In the genomic region with DNA sequence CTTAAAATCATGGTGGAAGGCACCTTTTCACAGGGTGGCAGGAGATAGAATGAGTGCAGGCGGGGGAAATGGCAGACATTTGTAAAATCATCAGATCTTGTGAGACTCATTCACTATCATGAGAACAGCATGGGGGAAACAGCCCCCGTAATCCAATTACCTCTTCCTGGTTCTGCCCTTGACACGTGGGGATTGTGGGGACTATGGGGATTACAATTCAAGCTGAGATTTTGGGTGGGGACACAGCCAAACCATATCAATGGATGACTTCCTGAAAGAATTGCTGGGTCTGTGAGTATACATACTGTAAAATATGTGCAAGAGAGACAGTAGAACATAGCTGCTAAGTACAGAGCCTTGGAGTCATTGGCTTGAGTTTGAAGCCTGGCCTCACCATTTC, we compare ENCODE assay signal across 19 cellular contexts. TPM values are rescaled to one million over a fixed set of nuclear protein-coding genes. Genes with fewer than 3 reads are reported as not detected.
DNase-seq lines count a peak whose midpoint lies in the region; ATAC-seq and TF ChIP-seq lines count a peak whose summit lies in the region.
"Had no signal": no experiment of that assay in that cellular context is flagged by ENCODE, and none has a peak within 500 bp of the region (broad histone marks: within the 10 kb centered on the region; RNA-seq: fewer than 3 reads in every experiment).

No MANE protein-coding gene starts in this region.

- H3K4me1 Mint-ChIP-seq in activated CD4-positive, alpha-beta T cell treated with anti-CD3 and anti-CD28 coated beads, Interleukin-2, amount 10 ng/mL, durations not matched to agents 24 days and 14 days, result no peaks in the 10 kb centered on the region
- H3K4me1 Mint-ChIP-seq in chondrocyte (ENCODE audit: low read depth), result peaks cover 39% of the 10 kb centered on the region
- H3K4me1 Mint-ChIP-seq in effector memory CD8-positive, alpha-beta T cell (ENCODE audit: low read depth in 2 of 2), result no peaks in the 10 kb centered on the region

- H2AFZ ChIP-seq in IMR-90 (replicated peaks; ENCODE audit: low read length, poor library complexity), result no peak overlapping the region

- intact Hi-C loops in activated CD4-positive, alpha-beta T cell treated with anti-CD3 and anti-CD28 coated beads, Interleukin-2, amount 10 ng/mL, durations not matched to agents 24 days and 14 days (cut with micrococcal nuclease), result no loop called here
- intact Hi-C loops in IMR-90 (cut with micrococcal nuclease), result loop anchor here (5.0 kb wide), 1 partner anchor 36 kb away; no protein-coding TSS in a partner anchor

- no peaks in the 10 kb centered on the region for H3K27me3 Mint-ChIP-seq in activated CD4-positive, alpha-beta T cell treated with anti-CD3 and anti-CD28 coated beads, Interleukin-2, amount 10 ng/mL, durations not matched to agents 24 days and 14 days
- H3K27me3 Mint-ChIP-seq in chondrocyte (ENCODE audit: low read depth), result no peaks in the 10 kb centered on the region
- H3K27me3 Mint-ChIP-seq in effector memory CD8-positive, alpha-beta T cell, result peaks cover 0 to 5% of the 10 kb centered on the region in 2 donors
- H3K27me3 Mint-ChIP-seq: B cell had no signal

- WGBS in IMR-90 (ENCODE audit: extremely low coverage in 2 of 2, insufficient read length in 1 of 2), 2 experiments, result no CpG with 5 or more reads among the region's 3 CpGs
- WGBS in mesendoderm (ENCODE audit: extremely low coverage, insufficient coverage, low lambda C conversion rate), result no CpG with 5 or more reads among the region's 3 CpGs

- H4K20me1 ChIP-seq in IMR-90 (ENCODE audit: insufficient read depth, low read length), result no peaks in the 10 kb centered on the region

- H4K91ac ChIP-seq in IMR-90 (ENCODE audit: insufficient read depth, low read depth, low read length), result no peak overlapping the region

- H3K27ac Mint-ChIP-seq in activated CD4-positive, alpha-beta T cell treated with anti-CD3 and anti-CD28 coated beads, Interleukin-2, amount 10 ng/mL, durations not matched to agents 24 days and 14 days, result no peak overlapping the region
- H3K27ac Mint-ChIP-seq in chondrocyte (ENCODE audit: unreplicated experiment), result peak overlapping the region; percentile 8
- no peak overlapping the region for H3K27ac Mint-ChIP-seq in effector memory CD8-positive, alpha-beta T cell
- H3K27ac Mint-ChIP-seq: B cell; CD8-positive, alpha-beta T cell had no signal

- H2BK5ac ChIP-seq in IMR-90 (ENCODE audit: low read depth, low read length, poor library complexity, severe bottlenecking) (no peak overlapping the region), mesendoderm (ENCODE audit: low read length) (no peak overlapping the region)

- ATAC-seq in IMR-90 (ENCODE audit: low read depth), result no peak
- ATAC-seq in effector memory CD8-positive, alpha-beta T cell (replicated peaks), result no peak
- ATAC-seq: CD8-positive, alpha-beta T cell; HCT116 had no signal

- H3K36me3 ChIP-seq in IMR-90 (ENCODE audit: control insufficient read depth, insufficient read depth, low read length), result no peaks in the 10 kb centered on the region
- no peaks in the 10 kb centered on the region for H3K36me3 ChIP-seq in mesendoderm (ENCODE audit: control insufficient read depth, insufficient read depth, low read length)

- H3K18ac ChIP-seq in IMR-90 (ENCODE audit: low read depth, low read length) (peak overlapping the region; percentile 31; the same call in 1 of the 2 replicates), mesendoderm (ENCODE audit: low read length) (no peak overlapping the region)

- TF ChIP-seq RAD21 in IMR-90 (IDR thresholded peaks at IDR 0.05; ENCODE audit: low read length), result no peak

- H3K27ac ChIP-seq in IMR-90 (ENCODE audit: insufficient read depth, low read length) (no peak overlapping the region), mesendoderm (ENCODE audit: low read depth, low read length) (no peak overlapping the region)
- H3K27ac ChIP-seq: BLaER1 treated with 17β-estradiol and CSF1 and Interleukin-3, amounts not matched to agents 10 nM and 100 nM; HL-60 had no signal

- CTCF ChIA-PET in IMR-90 (lab: Yijun Ruan, JAX), result no interaction called here

- no peak overlapping the region for H2AK9ac ChIP-seq in IMR-90 (replicated peaks; ENCODE audit: low read depth, low read length, poor library complexity)

- BruUV-seq in IMR-90 (replicated peaks; lab: Mats Ljungman, UMichigan), result no TSS peak

- in situ Hi-C loops in IMR-90 (cut with MboI; ENCODE audit: low sequenced_read_pairs), result no loop called here

- H3K9me1 ChIP-seq in IMR-90 (ENCODE audit: insufficient read depth, low read length), result peaks cover 5% of the 10 kb centered on the region; the same call in 1 of the 2 replicates

- no peaks in the 10 kb centered on the region for H3K79me1 ChIP-seq in IMR-90 (ENCODE audit: low read depth in 1 of 2, low read length in 2 of 2)
- peaks cover 4% of the 10 kb centered on the region for H3K79me1 ChIP-seq in mesendoderm (ENCODE audit: low read length)

- H3K4me3 ChIP-seq in IMR-90 (ENCODE audit: insufficient read depth, low read depth, low read length), result no peak overlapping the region
- H3K4me3 ChIP-seq in mesendoderm (ENCODE audit: low read length), result no peak overlapping the region
- H3K4me3 ChIP-seq: BLaER1 treated with 17β-estradiol and CSF1 and Interleukin-3, amounts not matched to agents 10 nM and 100 nM had no signal

- no peaks in the 10 kb centered on the region for H3K27me3 ChIP-seq in IMR-90 (ENCODE audit: control insufficient read depth, insufficient read depth, low read length)
- H3K27me3 ChIP-seq in mesendoderm (ENCODE audit: insufficient read depth, low read length, poor library complexity), result no peaks in the 10 kb centered on the region
- H3K27me3 ChIP-seq: BLaER1 treated with 17β-estradiol and CSF1 and Interleukin-3, amounts not matched to agents 10 nM and 100 nM had no signal

- H2BK15ac ChIP-seq in IMR-90 (ENCODE audit: low read depth, low read length), result no peak overlapping the region
- no peak overlapping the region for H2BK15ac ChIP-seq in mesendoderm (replicated peaks; ENCODE audit: low read depth)

- H3K4me3 Mint-ChIP-seq in activated CD4-positive, alpha-beta T cell treated with anti-CD3 and anti-CD28 coated beads, Interleukin-2, amount 10 ng/mL, durations not matched to agents 24 days and 14 days, result no peak overlapping the region
- H3K4me3 Mint-ChIP-seq in chondrocyte (ENCODE audit: unreplicated experiment), result no peak overlapping the region
- H3K4me3 Mint-ChIP-seq in effector memory CD8-positive, alpha-beta T cell, result no peak overlapping the region
- H3K4me3 Mint-ChIP-seq: B cell; CD8-positive, alpha-beta T cell had no signal

- H3K36me3 Mint-ChIP-seq in activated CD4-positive, alpha-beta T cell treated with anti-CD3 and anti-CD28 coated beads, Interleukin-2, amount 10 ng/mL, durations not matched to agents 24 days and 14 days (ENCODE audit: low read depth), result no peaks in the 10 kb centered on the region
- no peaks in the 10 kb centered on the region for H3K36me3 Mint-ChIP-seq in chondrocyte (ENCODE audit: low read depth)
- no peaks in the 10 kb centered on the region for H3K36me3 Mint-ChIP-seq in effector memory CD8-positive, alpha-beta T cell (ENCODE audit: insufficient read depth)
- H3K36me3 Mint-ChIP-seq: CD8-positive, alpha-beta T cell had no signal

- H3K4ac ChIP-seq in IMR-90 (ENCODE audit: low read depth, low read length) (no peak overlapping the region), mesendoderm (ENCODE audit: low read depth, low read length) (no peak overlapping the region)

- H2BK120ac ChIP-seq in IMR-90 (ENCODE audit: low read depth, low read length) (no peak overlapping the region), mesendoderm (ENCODE audit: low read depth, low read length) (no peak overlapping the region)

- peaks cover 7% of the 10 kb centered on the region for H3K79me2 ChIP-seq in mesendoderm (ENCODE audit: control insufficient read depth, insufficient read depth, low read length)

- H3K9ac ChIP-seq in IMR-90 (ENCODE audit: low read depth, low read length) (no peak overlapping the region), mesendoderm (ENCODE audit: low read length) (no peak overlapping the region)
- H3K9ac ChIP-seq: BLaER1 treated with 17β-estradiol and CSF1 and Interleukin-3, amounts not matched to agents 10 nM and 100 nM had no signal

- H3K9me3 ChIP-seq in IMR-90 (ENCODE audit: control insufficient read depth, insufficient read depth, low read length), result no peaks in the 10 kb centered on the region

- DNase-seq in activated CD4-positive, alpha-beta T cell treated with anti-CD3 and anti-CD28 coated beads, Interleukin-2, amount 10 ng/mL, durations not matched to agents 24 days and 14 days, result peak; percentile 14
- no peak for DNase-seq in activated CD4-positive, alpha-beta T cell treated with anti-CD3 and anti-CD28 coated beads, Interleukin-2, amount 50 U/mL, for 4 hours
- DNase-seq in IMR-90, result no peak
- DNase-seq in chondrocyte (ENCODE audit: low spot score), result no peak
- DNase-seq in mesendoderm, result peak; percentile 37
- DNase-seq in activated naive CD4-positive, alpha-beta T cell (lab: John Stamatoyannopoulos, UW), result no peak
- DNase-seq in T-helper 2 cell, result no peak
- no peak for DNase-seq in effector memory CD8-positive, alpha-beta T cell
- DNase-seq: 8988T; Calu3; CD8-positive, alpha-beta T cell; DMS79 treated with DMSO at 0.1 percent for 48 hours; GF-D8; GOT3; H7 had no signal

- TF ChIP-seq CTCF in IMR-90 (conservative IDR thresholded peaks at IDR 0.05; ENCODE audit: low read depth, low read length) (no peak), chondrocyte (IDR thresholded peaks at IDR 0.05) (no peak)

- H4K5ac ChIP-seq in IMR-90 (ENCODE audit: low read depth, low read length) (no peak overlapping the region), mesendoderm (ENCODE audit: low read length) (no peak overlapping the region)

- H2AK5ac ChIP-seq in IMR-90 (ENCODE audit: low read depth, low read length) (peak overlapping the region; percentile 21; the same call in 1 of the 2 replicates), mesendoderm (ENCODE audit: low read length) (no peak overlapping the region)

- no peak overlapping the region for H3K14ac ChIP-seq in IMR-90 (replicated peaks; ENCODE audit: low read depth, low read length)

- POLR2A ChIA-PET in IMR-90 (lab: Charles Lee; ENCODE audit: unreplicated experiment), result no interaction called here

- H3K4me2 ChIP-seq in IMR-90 (ENCODE audit: low read depth, low read length) (no peak overlapping the region), mesendoderm (ENCODE audit: low read length) (no peak overlapping the region)
- H3K4me2 ChIP-seq: BLaER1 treated with 17β-estradiol and CSF1 and Interleukin-3, amounts not matched to agents 10 nM and 100 nM had no signal

- dilution Hi-C loops in IMR-90 (cut with HindIII; ENCODE audit: low sequenced_read_pairs, unreplicated experiment), result no loop called here

- peaks cover 3% of the 10 kb centered on the region for H3K4me1 ChIP-seq in IMR-90 (ENCODE audit: control insufficient read depth, insufficient read depth, low read length)
- peaks cover 3% of the 10 kb centered on the region for H3K4me1 ChIP-seq in mesendoderm (ENCODE audit: control insufficient read depth, low read depth, low read length)

- H3K56ac ChIP-seq in IMR-90 (ENCODE audit: extremely low read depth, insufficient read depth, low read length) (no peak overlapping the region; the same call in 1 of the 2 replicates), mesendoderm (ENCODE audit: low read length) (no peak overlapping the region)

- H4K8ac ChIP-seq in IMR-90 (ENCODE audit: low read depth in 2 of 2, low read length in 2 of 2) (no peak overlapping the region), mesendoderm (ENCODE audit: low read depth, low read length) (no peak overlapping the region)

- no peak overlapping the region for H3K23ac ChIP-seq in IMR-90 (ENCODE audit: low read depth, low read length)
- H3K23ac ChIP-seq in mesendoderm (ENCODE audit: low read length), result no peak overlapping the region

- TF ChIP-seq POLR2A in IMR-90 (IDR thresholded peaks at IDR 0.05; ENCODE audit: low read depth, low read length), result no peak

- peaks cover 6% of the 10 kb centered on the region for H3K9me3 Mint-ChIP-seq in activated CD4-positive, alpha-beta T cell treated with anti-CD3 and anti-CD28 coated beads, Interleukin-2, amount 10 ng/mL, durations not matched to agents 24 days and 14 days
- no peaks in the 10 kb centered on the region for H3K9me3 Mint-ChIP-seq in chondrocyte (ENCODE audit: low read depth)
- no peaks in the 10 kb centered on the region for H3K9me3 Mint-ChIP-seq in effector memory CD8-positive, alpha-beta T cell
- H3K9me3 Mint-ChIP-seq: CD8-positive, alpha-beta T cell had no signal

- no peak overlapping the region for H2BK20ac ChIP-seq in IMR-90 (ENCODE audit: low read depth, low read length)

RNA-seq across cellular contexts. Expression of gene KIAA1958, which starts 47.0 kb away (rescaled TPM):
- 9.8 and 10.6 TPM in 2 replicates for total RNA-seq in activated CD4-positive, alpha-beta T cell treated with anti-CD3 and anti-CD28 coated beads, Interleukin-2, amount 10 ng/mL, durations not matched to agents 24 days and 14 days
- 1.4 and 1.8 TPM in 2 replicates for total RNA-seq in IMR-90 (2012; rRNA removed)
- polyA plus RNA-seq in IMR-90 (2012; rRNA removed), result 0.65 and 0.75 TPM in 2 replicates
- 0.37 and 0.41 TPM in 2 replicates for polyA plus RNA-seq in IMR-90 (2012; cell fraction: cytosol; rRNA removed)
- 0.61 and 0.91 TPM in 2 replicates for polyA plus RNA-seq in IMR-90 (2012; cell fraction: nucleus; rRNA removed; ENCODE audit: low replicate concordance)
- total RNA-seq in chondrocyte, result 3.1 to 4.4 TPM (median 3.8 TPM) in 3 replicates
- polyA plus RNA-seq in mesendoderm (2013, experiment 1 of 2), result 10.2 TPM
- polyA plus RNA-seq in mesendoderm (2013, experiment 2 of 2), result 10.3 TPM

Comparison
In these comparisons a context has a peak if more than half of its experiments do, and no peak if none do; other contexts are left out.
1. DNase-seq: peak in activated CD4-positive, alpha-beta T cell treated with anti-CD3 and anti-CD28 coated beads, Interleukin-2, amount 10 ng/mL, durations not matched to agents 24 days and 14 days (single experiment) and mesendoderm (single experiment); none in activated CD4-positive, alpha-beta T cell treated with anti-CD3 and anti-CD28 coated beads, Interleukin-2, amount 50 U/mL, for 4 hours (0 of 2), IMR-90 (single experiment), chondrocyte (single experiment), activated naive CD4-positive, alpha-beta T cell (0 of 4), T-helper 2 cell (0 of 5) and effector memory CD8-positive, alpha-beta T cell (0 of 3).